In genomic region chr5:109411627-109412026, GRCh38 we compare ENCODE assay signal across 9 cellular contexts.
DNase-seq lines count a peak whose midpoint lies in the region; ATAC-seq and TF ChIP-seq lines count a peak whose summit lies in the region.
"Had no signal": no experiment of that assay in that cellular context is flagged by ENCODE, and none has a peak within 500 bp of the region (broad histone marks: within the 10 kb centered on the region; RNA-seq: fewer than 3 reads in every experiment).

No MANE protein-coding gene starts in this region.

- H3K36me3 ChIP-seq in SU-DHL-6 (ENCODE audit: low read length) (no peaks in the 10 kb centered on the region; the same call in 1 of the 2 replicates), stomach smooth muscle (ENCODE audit: control insufficient read depth in 2 of 2, insufficient read depth in 2 of 2, low read length in 2 of 2) (no peaks in the 10 kb centered on the region)

- peaks cover 25% of the 10 kb centered on the region for H3K4me1 ChIP-seq in stomach smooth muscle (ENCODE audit: control insufficient read depth, insufficient read depth, low read length)

- peaks cover 26% of the 10 kb centered on the region for H3K79me2 ChIP-seq in SU-DHL-6 (ENCODE audit: insufficient read depth, low read length)

- H3K9me3 ChIP-seq in SU-DHL-6 (ENCODE audit: insufficient read depth, low read length): no peaks in the 10 kb centered on the region
- no peaks in the 10 kb centered on the region for H3K9me3 ChIP-seq in stomach smooth muscle (ENCODE audit: control insufficient read depth in 2 of 2, low read length in 2 of 2)

- H3K4me3 ChIP-seq in SU-DHL-6 (ENCODE audit: insufficient read depth, low read length, poor library complexity, severe bottlenecking) (no peak overlapping the region), stomach smooth muscle (ENCODE audit: low read length in 2 of 2) (no peak overlapping the region)

- H3K9me2 ChIP-seq in SU-DHL-6 (replicated peaks; ENCODE audit: insufficient read depth, low read length): no peaks in the 10 kb centered on the region

- peaks cover 17% of the 10 kb centered on the region for H4K20me1 ChIP-seq in SU-DHL-6 (ENCODE audit: low read depth, low read length)

- DNase-seq in NCI-H2029 (lab: John Stamatoyannopoulos, UW): peak; percentile 2
- DNase-seq in NCI-H2029 treated with DMSO at 0.1 percent for 48 hours (lab: John Stamatoyannopoulos, UW): no peak
- DNase-seq in foreskin melanocyte: peak; percentile 81
- no peak for DNase-seq in effector CD8-positive, alpha-beta T cell (lab: John Stamatoyannopoulos, UW)
- DNase-seq in C1 segment of cervical spinal cord (lab: John Stamatoyannopoulos, UW): no peak
- DNase-seq: RPMI8226 had no signal

- peak overlapping the region; percentile 77 for H3K4me2 ChIP-seq in SU-DHL-6 (ENCODE audit: low read depth, low read length, poor library complexity, severe bottlenecking)

- H3K27ac ChIP-seq in SU-DHL-6 (ENCODE audit: low read depth, low read length) (no peak overlapping the region), stomach smooth muscle (ENCODE audit: low read length) (peak overlapping the region; percentile 100)

- H2AFZ ChIP-seq in SU-DHL-6 (ENCODE audit: low read depth, low read length, severe bottlenecking): no peak overlapping the region

- peaks cover 32% of the 10 kb centered on the region for H3F3A ChIP-seq in SU-DHL-6 (ENCODE audit: insufficient read depth)

- no peak for ATAC-seq in GM21825 (IDR thresholded peaks at IDR 0.05; ENCODE audit: unreplicated experiment)

- TF ChIP-seq CTCF in SU-DHL-6 (IDR thresholded peaks at IDR 0.05; ENCODE audit: insufficient read depth, low read length, poor library complexity, severe bottlenecking): no peak

- H3K9ac ChIP-seq in SU-DHL-6 (ENCODE audit: low read length) (no peak overlapping the region), stomach smooth muscle (ENCODE audit: low read length in 2 of 2) (peak overlapping the region in 1 of 2 donors; percentile 99)

- H3K27me3 ChIP-seq in SU-DHL-6 (ENCODE audit: low read length) (no peaks in the 10 kb centered on the region), stomach smooth muscle (ENCODE audit: control insufficient read depth in 1 of 2, insufficient read depth in 2 of 2, low read length in 2 of 2) (no peaks in the 10 kb centered on the region)

Comparison
In these comparisons a context has a peak if more than half of its experiments do, and no peak if none do; other contexts are left out.
1. DNase-seq: peak in NCI-H2029 (single experiment) and foreskin melanocyte (single experiment); none in NCI-H2029 treated with DMSO at 0.1 percent for 48 hours (single experiment), effector CD8-positive, alpha-beta T cell (single experiment) and C1 segment of cervical spinal cord (0 of 14).